In genomic region chr2:236337465-236338325, GRCh38 we compare ENCODE assay signal across 16 cellular contexts.
A peak's percentile ranks its signal among the peaks of the same experiment; 100 is the strongest.
DNase-seq lines count a peak whose midpoint lies in the region; ATAC-seq, FAIRE-seq and TF ChIP-seq lines count a peak whose summit lies in the region.
"Had no signal": no experiment of that assay in that cellular context is flagged by ENCODE, and none has a peak within 500 bp of the region (broad histone marks: within the 10 kb centered on the region; RNA-seq: fewer than 3 reads in every experiment).

No MANE protein-coding gene starts in this region.

- peak overlapping the region; percentile 78 for H3K27ac ChIP-seq in cingulate gyrus (ENCODE audit: low read depth, low read length)
- H3K27ac ChIP-seq in esophagus muscularis mucosa (replicated peaks in 1 of 4), result peak overlapping the region in 1 of 4 donors; percentile 71
- peak overlapping the region in 1 of 2 donors; percentile 59 for H3K27ac ChIP-seq in small intestine (ENCODE audit: low read depth in 1 of 2, low read length in 1 of 2)
- no peak overlapping the region for H3K27ac ChIP-seq in WERI-Rb-1
- no peak overlapping the region for H3K27ac ChIP-seq in adrenal gland
- H3K27ac ChIP-seq: KMS-11 had no signal

- TF ChIP-seq EP300 in esophagus muscularis mucosa (IDR thresholded peaks at IDR 0.05), result no peak

- 83% methylated on average over 19 of the region's 19 CpGs for WGBS in esophagus muscularis mucosa
- 24 to 67% (median 35%) methylated on average over 19 of the region's 19 CpGs for WGBS in small intestine, 3 donors
- WGBS in adrenal gland, 4 donors, result 84 to 88% (median 86%) methylated on average over 19 of the region's 19 CpGs

- DNase-seq in esophagus muscularis mucosa (ENCODE audit: extremely low spot score), result peak; percentile 79
- DNase-seq in mucosa of descending colon, result no peak
- DNase-seq in small intestine, result peak; percentile 65
- no peak for DNase-seq in COLO668 (lab: John Stamatoyannopoulos, UW; ENCODE audit: unreplicated experiment)
- DNase-seq in WERI-Rb-1, result no peak
- DNase-seq in adrenal gland, result no peak
- DNase-seq: GF-D8, HFFc6, MG63, NCI-H1092 treated with DMSO at 0.1 percent for 48 hours, NCI-H187, NCI-H446, PC-3 had no signal

- peak; percentile 75 for ATAC-seq in mucosa of descending colon
- ATAC-seq: CD8-positive, alpha-beta T cell; PC-3 had no signal

- H3K36me3 ChIP-seq in esophagus muscularis mucosa (no peaks in the 10 kb centered on the region), mucosa of descending colon (ENCODE audit: low read depth) (no peaks in the 10 kb centered on the region), small intestine (ENCODE audit: control insufficient read depth in 2 of 2, insufficient read depth in 2 of 2, low read length in 2 of 2) (no peaks in the 10 kb centered on the region), WERI-Rb-1 (no peaks in the 10 kb centered on the region), adrenal gland (replicated peaks in 1 of 2) (no peaks in the 10 kb centered on the region)
- H3K36me3 ChIP-seq: MG63 had no signal

- H3K9me3 ChIP-seq in esophagus muscularis mucosa, result no peaks in the 10 kb centered on the region
- H3K9me3 ChIP-seq in mucosa of descending colon, result no peaks in the 10 kb centered on the region
- H3K9me3 ChIP-seq in small intestine (ENCODE audit: control insufficient read depth, low read depth), result no peaks in the 10 kb centered on the region
- H3K9me3 ChIP-seq in WERI-Rb-1 (ENCODE audit: severe bottlenecking), result no peaks in the 10 kb centered on the region
- no peaks in the 10 kb centered on the region for H3K9me3 ChIP-seq in adrenal gland (replicated peaks in 1 of 3)
- H3K9me3 ChIP-seq: MG63 had no signal

- H3K4me1 ChIP-seq in esophagus muscularis mucosa (peaks cover 0 to 37% (median 27%) of the 10 kb centered on the region in 4 donors), mucosa of descending colon (ENCODE audit: low read depth) (no peaks in the 10 kb centered on the region), small intestine (ENCODE audit: control insufficient read depth in 2 of 2, insufficient read depth in 1 of 2, low read depth in 1 of 2, low read length in 1 of 2) (no peaks in the 10 kb centered on the region), adrenal gland (replicated peaks in 1 of 2) (no peaks in the 10 kb centered on the region)

- no peak for TF ChIP-seq POLR2A in esophagus muscularis mucosa (IDR thresholded peaks at IDR 0.05; ENCODE audit: low read depth)
- no peak for TF ChIP-seq POLR2A in adrenal gland (IDR thresholded peaks at IDR 0.05)

- H3K27me3 ChIP-seq in esophagus muscularis mucosa, result no peaks in the 10 kb centered on the region
- H3K27me3 ChIP-seq in small intestine (ENCODE audit: control insufficient read depth in 2 of 2, insufficient read depth in 2 of 2, low read length in 2 of 2), result no peaks in the 10 kb centered on the region
- peaks cover 70% of the 10 kb centered on the region for H3K27me3 ChIP-seq in WERI-Rb-1 (ENCODE audit: insufficient read depth, low read depth, severe bottlenecking)
- no peaks in the 10 kb centered on the region for H3K27me3 ChIP-seq in adrenal gland
- H3K27me3 ChIP-seq: MG63 had no signal

- TF ChIP-seq CTCF in esophagus muscularis mucosa (IDR thresholded peaks at IDR 0.05) (no peak), mucosa of descending colon (IDR thresholded peaks at IDR 0.05) (no peak), WERI-Rb-1 (IDR thresholded peaks at IDR 0.05; ENCODE audit: low read depth, low read length) (no peak), adrenal gland (IDR thresholded peaks at IDR 0.05) (no peak)

- intact Hi-C loops in esophagus muscularis mucosa (cut with DNase I), result no loop called here
- intact Hi-C loops in mucosa of descending colon (cut with DNase I, micrococcal nuclease), result no loop called here
- intact Hi-C loops in adrenal gland (cut with DNase I), result no loop called here

- FAIRE-seq in small intestine (lab: Jason Lieb, UNC), result no peak

- no peak overlapping the region for H3K4me3 ChIP-seq in esophagus muscularis mucosa
- H3K4me3 ChIP-seq in mucosa of descending colon, result no peak overlapping the region
- no peak overlapping the region for H3K4me3 ChIP-seq in small intestine (ENCODE audit: low read depth in 1 of 2, low read length in 2 of 2)
- H3K4me3 ChIP-seq in WERI-Rb-1 (ENCODE audit: low read depth, low read length), result no peak overlapping the region
- H3K4me3 ChIP-seq in adrenal gland, result no peak overlapping the region
- H3K4me3 ChIP-seq: MG63 had no signal

Comparison
In these comparisons a context has a peak if more than half of its experiments do, and no peak if none do; other contexts are left out.
1. DNase-seq: peak in esophagus muscularis mucosa (single experiment) and small intestine (single experiment); none in mucosa of descending colon (0 of 3), COLO668 (single experiment), WERI-Rb-1 (single experiment) and adrenal gland (0 of 7).